ENCODE assay signal across 22 cellular contexts in genomic region chr16:3671424-3671823, GRCh38.
"Had no signal": no experiment of that assay in that cellular context is flagged by ENCODE, and none has a peak within 500 bp of the region (broad histone marks: within the 10 kb centered on the region; RNA-seq: fewer than 3 reads in every experiment).

No MANE protein-coding gene starts in this region.

- H3K4me1 Mint-ChIP-seq: endodermal cell had no signal

- H3K4me3 Mint-ChIP-seq: activated CD4-positive, alpha-beta T cell treated with anti-CD3 and anti-CD28 coated beads for 36 hours; activated CD8-positive, alpha-beta T cell treated with anti-CD3 and anti-CD28 coated beads, Interleukin-2, amount 10 ng/mL, durations not matched to agents 7 days and 5 days; activated naive CD8-positive, alpha-beta T cell treated with anti-CD3 and anti-CD28 coated beads, Interleukin-2, amount 10 ng/mL, durations not matched to agents 7 days and 5 days; endodermal cell; naive thymus-derived CD4-positive, alpha-beta T cell; stimulated activated naive B cell treated with anti-CD40 and anti-IgM and Interleukin-4, amounts not matched to agents 10 μg/mL and 1 μg/mL and 100 μg/mL, for 72 hours; T-cell had no signal

- DNase-seq: activated CD4-positive, alpha-beta T cell treated with anti-CD3 and anti-CD28 coated beads for 36 hours; activated CD4-positive, CD25-positive, alpha-beta regulatory T cell; activated CD8-positive, alpha-beta T cell treated with anti-CD3 and anti-CD28 coated beads, Interleukin-2, amount 10 ng/mL, durations not matched to agents 7 days and 5 days; activated effector memory CD4-positive, alpha-beta T cell treated with Interleukin-2 at 50 U/mL for 16 hours; activated naive CD4-positive, alpha-beta T cell treated with Interleukin-2 at 50 U/mL for 16 hours; activated naive CD8-positive, alpha-beta T cell treated with anti-CD3 and anti-CD28 coated beads, Interleukin-2, amount 10 ng/mL, durations not matched to agents 7 days and 5 days; brain microvascular endothelial cell; endodermal cell; esophagus squamous epithelium; foreskin melanocyte; midbrain; naive thymus-derived CD4-positive, alpha-beta T cell; nucleus accumbens; retina; sigmoid colon; small intestine; stimulated activated CD4-positive, alpha-beta T cell treated with anti-CD3 and anti-CD28 coated beads, Interleukin-4, amount 100 ng/mL, for 24 hours; stimulated activated naive B cell treated with anti-CD40 and anti-IgM and Interleukin-4, amounts not matched to agents 10 μg/mL and 1 μg/mL and 100 μg/mL, for 72 hours; T-cell had no signal

- H3K4me1 ChIP-seq: esophagus squamous epithelium, pancreas, prostate gland, tibial nerve had no signal

- H3K9me3 Mint-ChIP-seq: activated naive CD8-positive, alpha-beta T cell treated with anti-CD3 and anti-CD28 coated beads, Interleukin-2, amount 10 ng/mL, durations not matched to agents 7 days and 5 days; endodermal cell; naive thymus-derived CD4-positive, alpha-beta T cell; stimulated activated naive B cell treated with anti-CD40 and anti-IgM and Interleukin-4, amounts not matched to agents 10 μg/mL and 1 μg/mL and 100 μg/mL, for 72 hours; T-cell had no signal

- H3K4me3 ChIP-seq: esophagus squamous epithelium, pancreas, prostate gland, sigmoid colon, tibial nerve had no signal

- H3K27ac ChIP-seq: brain microvascular endothelial cell, esophagus squamous epithelium, pancreas, prostate gland, sigmoid colon, tibial nerve had no signal

- H3K36me3 ChIP-seq: prostate gland had no signal

- ATAC-seq: activated CD4-positive, alpha-beta T cell treated with anti-CD3 and anti-CD28 coated beads for 36 hours; naive thymus-derived CD4-positive, alpha-beta T cell; pancreas; stimulated activated naive B cell treated with anti-CD40 and anti-IgM and Interleukin-4, amounts not matched to agents 10 μg/mL and 1 μg/mL and 100 μg/mL, for 72 hours; T-cell had no signal

- H3K27ac Mint-ChIP-seq: activated CD4-positive, alpha-beta T cell treated with anti-CD3 and anti-CD28 coated beads for 36 hours; stimulated activated naive B cell treated with anti-CD40 and anti-IgM and Interleukin-4, amounts not matched to agents 10 μg/mL and 1 μg/mL and 100 μg/mL, for 72 hours had no signal

- H3K9me3 ChIP-seq: esophagus squamous epithelium, pancreas, prostate gland, sigmoid colon, tibial nerve had no signal

- H3K27me3 ChIP-seq: brain microvascular endothelial cell, esophagus squamous epithelium, pancreas, sigmoid colon, tibial nerve had no signal

- H3K27me3 Mint-ChIP-seq: activated CD4-positive, alpha-beta T cell treated with anti-CD3 and anti-CD28 coated beads for 36 hours; activated naive CD8-positive, alpha-beta T cell treated with anti-CD3 and anti-CD28 coated beads, Interleukin-2, amount 10 ng/mL, durations not matched to agents 7 days and 5 days; naive thymus-derived CD4-positive, alpha-beta T cell; stimulated activated naive B cell treated with anti-CD40 and anti-IgM and Interleukin-4, amounts not matched to agents 10 μg/mL and 1 μg/mL and 100 μg/mL, for 72 hours; T-cell had no signal
